ENCODE assay signal across 8 cellular contexts in genomic region chr16:56625140-56625942, GRCh38. TPM values are rescaled to one million over a fixed set of nuclear protein-coding genes. Genes with fewer than 3 reads are reported as not detected.
A peak's percentile ranks its signal among the peaks of the same experiment; 100 is the strongest.
DNase-seq lines count a peak whose midpoint lies in the region; ATAC-seq and TF ChIP-seq lines count a peak whose summit lies in the region.

Gene MT1E, plus strand, starts transcription at chr16:56625781. Its CDS starts 71 bp downstream, at chr16:56625852.

- CTCF ChIA-PET in activated CD4-positive, alpha-beta T cell treated with anti-CD3 and anti-CD28 coated beads for 36 hours (lab: Charles Lee) = interaction anchor here (0.6 to 1.2 kb wide), 6 partner anchors 10 to 37 kb away, joined by 3 to 9 read pairs (median 5); partner anchors contain the start of gene MT2A
- CTCF ChIA-PET in HEK293T (lab: Yijun Ruan, JAX) = interaction anchor here (0.7 kb wide), 1 partner anchor 19 kb away, joined by 3 read pairs; no protein-coding TSS in a partner anchor

- H3K27ac Mint-ChIP-seq in activated CD4-positive, alpha-beta T cell treated with anti-CD3 and anti-CD28 coated beads for 36 hours = peak within 1 kb of the TSS; percentile 79

- peaks cover 14% of the 10 kb centered on the region for H3K4me1 Mint-ChIP-seq in activated CD4-positive, alpha-beta T cell treated with anti-CD3 and anti-CD28 coated beads for 36 hours

- peaks cover 23% of the 10 kb centered on the region for H3K4me1 ChIP-seq in HUES48 (ENCODE audit: control insufficient read depth, insufficient read depth, low read length)
- H3K4me1 ChIP-seq in effector memory CD4-positive, alpha-beta T cell (ENCODE audit: control insufficient read depth, insufficient read depth, low read length, poor library complexity, severe bottlenecking) = peaks cover 7% of the 10 kb centered on the region
- peaks cover 14% of the 10 kb centered on the region for H3K4me1 ChIP-seq in lower lobe of right lung

- H3K27ac ChIP-seq in HUES48 (ENCODE audit: low read depth, low read length) = no peak within 1 kb of the TSS
- no peak within 1 kb of the TSS for H3K27ac ChIP-seq in effector memory CD4-positive, alpha-beta T cell (ENCODE audit: insufficient read depth, low read length, poor library complexity, severe bottlenecking)
- H3K27ac ChIP-seq in lower lobe of right lung = peak within 1 kb of the TSS; percentile 91

- H3K4me3 ChIP-seq in HUES48 (ENCODE audit: low read depth, low read length) = peak within 1 kb of the TSS; percentile 57
- H3K4me3 ChIP-seq in effector memory CD4-positive, alpha-beta T cell (ENCODE audit: insufficient read depth, low read depth, low read length, poor library complexity, severe bottlenecking) = peak within 1 kb of the TSS; percentile 70
- peak within 1 kb of the TSS; percentile 64 for H3K4me3 ChIP-seq in lower lobe of right lung

- peaks cover 26% of the 10 kb centered on the region for H3K27me3 Mint-ChIP-seq in activated CD4-positive, alpha-beta T cell treated with anti-CD3 and anti-CD28 coated beads for 36 hours

- H3K9me3 ChIP-seq in HUES48 (ENCODE audit: control insufficient read depth, insufficient read depth, low read length) (no peaks in the 10 kb centered on the region), lower lobe of right lung (no peaks in the 10 kb centered on the region)
- H3K9me3 ChIP-seq in effector memory CD4-positive, alpha-beta T cell (ENCODE audit: control insufficient read depth, low read length) = no peaks in the 10 kb centered on the region

- no peak within 1 kb of the TSS for H3K9ac ChIP-seq in HUES48 (ENCODE audit: low read depth, low read length)

- H3K36me3 ChIP-seq in HUES48 (ENCODE audit: control insufficient read depth, insufficient read depth, low read length) (no peaks in the 10 kb centered on the region), lower lobe of right lung (no peaks in the 10 kb centered on the region)
- H3K36me3 ChIP-seq in effector memory CD4-positive, alpha-beta T cell (ENCODE audit: control insufficient read depth, insufficient read depth, low read length) = no peaks in the 10 kb centered on the region

- intact Hi-C loops in activated CD4-positive, alpha-beta T cell treated with anti-CD3 and anti-CD28 coated beads for 36 hours (cut with DNase I, micrococcal nuclease) = loop anchor here (1.0 to 2.0 kb wide), 7 partner anchors 16 to 57 kb away; partner anchors contain the start of genes MT1F (in 1 of the 2), MT1G (in 1 of the 2), MT1H (in 1 of the 2) and MT1X (in 1 of the 2)
- intact Hi-C loops in lower lobe of right lung (cut with DNase I) = no loop called here

- DNase-seq in activated CD4-positive, alpha-beta T cell treated with anti-CD3 and anti-CD28 coated beads for 36 hours = peak; percentile 82
- no peak for DNase-seq in effector memory CD4-positive, alpha-beta T cell
- DNase-seq in lower lobe of right lung = peak; percentile 88
- DNase-seq in stimulated activated CD4-positive, alpha-beta T cell treated with anti-CD3 and anti-CD28 coated beads, Interleukin-4, amount 100 ng/mL, for 24 hours = peak; percentile 71
- no peak for DNase-seq in HEK293T (ENCODE audit: extremely low spot score)

- H3K4me3 Mint-ChIP-seq in activated CD4-positive, alpha-beta T cell treated with anti-CD3 and anti-CD28 coated beads for 36 hours = peak within 1 kb of the TSS; percentile 71

- no peak for TF ChIP-seq CTCF in lower lobe of right lung (IDR thresholded peaks at IDR 0.05)

- H3K36me3 Mint-ChIP-seq in activated CD4-positive, alpha-beta T cell treated with anti-CD3 and anti-CD28 coated beads for 36 hours (ENCODE audit: low read depth) = no peaks in the 10 kb centered on the region

- no peaks in the 10 kb centered on the region for H3K9me3 Mint-ChIP-seq in activated CD4-positive, alpha-beta T cell treated with anti-CD3 and anti-CD28 coated beads for 36 hours (ENCODE audit: low read depth)

- POLR2A ChIA-PET in activated CD4-positive, alpha-beta T cell treated with anti-CD3 and anti-CD28 coated beads for 36 hours (lab: Charles Lee) = interaction anchor here (0.7 to 3.0 kb wide), 8 partner anchors 8 to 57 kb away, joined by 3 to 31 read pairs (median 5); partner anchors contain the start of genes MT1F, MT1X and MT2A
- POLR2A ChIA-PET in HEK293T (lab: Yijun Ruan, JAX) = no interaction called here

- peak; percentile 65 for ATAC-seq in GM18498 (IDR thresholded peaks at IDR 0.05; ENCODE audit: unreplicated experiment)
- peak; percentile 88 for ATAC-seq in activated CD4-positive, alpha-beta T cell treated with anti-CD3 and anti-CD28 coated beads for 36 hours
- ATAC-seq in lower lobe of right lung = peak; percentile 91 to 97
- ATAC-seq in HG03469 (IDR thresholded peaks at IDR 0.05; ENCODE audit: unreplicated experiment) = no peak

- peaks cover 93% of the 10 kb centered on the region for H3K27me3 ChIP-seq in HUES48 (ENCODE audit: control insufficient read depth, insufficient read depth, low read length)
- no peaks in the 10 kb centered on the region for H3K27me3 ChIP-seq in effector memory CD4-positive, alpha-beta T cell (replicated peaks; ENCODE audit: control insufficient read depth, insufficient read depth, low read length, poor library complexity, severe bottlenecking)
- no peaks in the 10 kb centered on the region for H3K27me3 ChIP-seq in lower lobe of right lung (ENCODE audit: low read depth)

TF ChIP-seq in HEK293T, 16 proteins besides CTCF, POLR2A, EP300 and RAD21:
- no peak for TF ChIP-seq FOXK2 (IDR thresholded peaks at IDR 0.05)
- no peak for TF ChIP-seq ARNT (IDR thresholded peaks at IDR 0.05)
- no peak for TF ChIP-seq BHLHE40 (IDR thresholded peaks at IDR 0.05; ENCODE audit: borderline replicate concordance)
- TF ChIP-seq ELF4 (IDR thresholded peaks at IDR 0.05) = no peak
- TF ChIP-seq HDGF (IDR thresholded peaks at IDR 0.05; ENCODE audit: borderline replicate concordance) = no peak
- no peak for TF ChIP-seq TARDBP (IDR thresholded peaks at IDR 0.05)
- TF ChIP-seq FOXM1 (IDR thresholded peaks at IDR 0.05; ENCODE audit: borderline replicate concordance) = no peak
- TF ChIP-seq PKNOX1 (IDR thresholded peaks at IDR 0.05) = no peak
- TF ChIP-seq L3MBTL2 (conservative IDR thresholded peaks at IDR 0.05) = no peak
- TF ChIP-seq SP1 (IDR thresholded peaks at IDR 0.05) = no peak

RNA-seq across cellular contexts. Expression of gene MT1E, which starts in this region (rescaled TPM):
- total RNA-seq in activated CD4-positive, alpha-beta T cell treated with anti-CD3 and anti-CD28 coated beads for 36 hours = 100 to 1,000 TPM in 1 of 2 experiments, 10 to 100 TPM in 1; 61.1 to 108 TPM
- total RNA-seq in lower lobe of right lung = 158 TPM

Comparison
In these comparisons a context has a peak if more than half of its experiments do, and no peak if none do; other contexts are left out.
1. DNase-seq: peak in activated CD4-positive, alpha-beta T cell treated with anti-CD3 and anti-CD28 coated beads for 36 hours (single experiment), lower lobe of right lung (single experiment) and stimulated activated CD4-positive, alpha-beta T cell treated with anti-CD3 and anti-CD28 coated beads, Interleukin-4, amount 100 ng/mL, for 24 hours (single experiment); none in effector memory CD4-positive, alpha-beta T cell (0 of 3) and HEK293T (single experiment).
2. Peak in every context shown above with its lines, with median percentiles within 50 percentile points of each other: H3K4me3 ChIP-seq.